1 cellular context compared by ENCODE assay signal in the genomic region with DNA sequence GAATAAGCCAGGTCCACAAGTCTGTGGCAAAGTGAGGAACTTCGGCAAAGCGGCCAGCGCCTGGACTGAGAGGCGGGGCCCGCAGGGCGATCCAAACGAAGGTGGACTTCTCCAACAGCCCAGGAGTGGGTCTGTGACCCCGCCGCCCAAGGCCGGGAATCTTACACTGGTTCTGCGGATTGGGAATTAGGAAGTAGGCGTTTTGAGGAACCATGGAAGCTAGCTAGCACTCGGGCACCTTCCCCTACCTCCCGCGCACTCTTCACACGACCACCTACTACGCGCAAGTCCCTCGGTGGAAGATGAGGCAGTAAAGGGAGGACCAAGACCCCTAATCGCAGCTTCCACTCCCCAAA.
TF ChIP-seq lines count a peak whose summit lies in the region.

No MANE protein-coding gene starts in this region.

TF ChIP-seq in HepG2, 621 proteins besides CTCF, POLR2A, EP300 and RAD21:
- TF ChIP-seq ZBTB33 (CRISPR knock-in tag; IDR thresholded peaks at IDR 0.05) (peak; percentile 33; the same call in 1 of the 2 replicates), ZBTB38 (CRISPR knock-in tag; IDR thresholded peaks at IDR 0.05) (peak; percentile 94), PITX1 (CRISPR knock-in tag; IDR thresholded peaks at IDR 0.05) (0 out of 2 replicates have a peak, but pooled peaks have one; percentile 12), ZNF768 (CRISPR knock-in tag; IDR thresholded peaks at IDR 0.05) (no peak), ZNF230 (CRISPR knock-in tag; IDR thresholded peaks at IDR 0.05) (no peak), ZMYM3 (CRISPR knock-in tag; IDR thresholded peaks at IDR 0.05) (0 out of 2 replicates have a peak, but pooled peaks have one; percentile 14), ZKSCAN1 (IDR thresholded peaks at IDR 0.05; ENCODE audit: low read length) (peak; percentile 94), ZBTB42 (CRISPR knock-in tag; IDR thresholded peaks at IDR 0.05) (0 out of 2 replicates have a peak, but pooled peaks have one; percentile 13)
- TF ChIP-seq, protein P1, sequence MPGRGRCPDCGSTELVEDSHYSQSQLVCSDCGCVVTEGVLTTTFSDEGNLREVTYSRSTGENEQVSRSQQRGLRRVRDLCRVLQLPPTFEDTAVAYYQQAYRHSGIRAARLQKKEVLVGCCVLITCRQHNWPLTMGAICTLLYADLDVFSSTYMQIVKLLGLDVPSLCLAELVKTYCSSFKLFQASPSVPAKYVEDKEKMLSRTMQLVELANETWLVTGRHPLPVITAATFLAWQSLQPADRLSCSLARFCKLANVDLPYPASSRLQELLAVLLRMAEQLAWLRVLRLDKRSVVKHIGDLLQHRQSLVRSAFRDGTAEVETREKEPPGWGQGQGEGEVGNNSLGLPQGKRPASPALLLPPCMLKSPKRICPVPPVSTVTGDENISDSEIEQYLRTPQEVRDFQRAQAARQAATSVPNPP (CRISPR knock-in tag; IDR thresholded peaks at IDR 0.05), result 0 out of 2 replicates have a peak, but pooled peaks have one; percentile 11
TF ChIP-seq in HepG2: peak in this region for 7.
